8 cellular contexts compared by ENCODE assay signal in genomic region chr22:30005213-30005857, GRCh38.
DNase-seq lines count a peak whose midpoint lies in the region; ATAC-seq, FAIRE-seq and TF ChIP-seq lines count a peak whose summit lies in the region.

No MANE protein-coding gene starts in this region.

- POLR2A ChIA-PET in AG04450 (lab: Yijun Ruan, JAX), result interaction anchor here (0.6 kb wide), 1 partner anchor 107 kb away, joined by 7 read pairs; no protein-coding TSS in a partner anchor
- POLR2A ChIA-PET in activated CD4-positive, alpha-beta memory T cell treated with anti-CD3 and anti-CD28 coated beads for 36 hours (lab: Charles Lee), result no interaction called here

- no peak overlapping the region for H3K27ac ChIP-seq in AG04450 (ENCODE audit: low read depth, low read length)

- no peak overlapping the region for H3K4me3 ChIP-seq in AG04450 (ENCODE audit: low read depth, low read length)

- H3K4me1 Mint-ChIP-seq in activated CD4-positive, alpha-beta memory T cell treated with anti-CD3 and anti-CD28 coated beads for 36 hours (ENCODE audit: low read depth), result peaks cover 7% of the 10 kb centered on the region
- H3K4me1 Mint-ChIP-seq in memory B cell, result no peaks in the 10 kb centered on the region

- H3K9me3 ChIP-seq in AG04450 (ENCODE audit: control insufficient read depth, insufficient read depth, low read length), result no peaks in the 10 kb centered on the region

- peaks cover 10% of the 10 kb centered on the region for H3K36me3 Mint-ChIP-seq in activated CD4-positive, alpha-beta memory T cell treated with anti-CD3 and anti-CD28 coated beads for 36 hours
- peaks cover 8% of the 10 kb centered on the region for H3K36me3 Mint-ChIP-seq in memory B cell

- peak; percentile 65 for ATAC-seq in memory B cell (ENCODE audit: low read depth)
- no peak for ATAC-seq in HG03025 (IDR thresholded peaks at IDR 0.05; ENCODE audit: low FRiP score, unreplicated experiment)

- FAIRE-seq in GM19239 (lab: Jason Lieb, UNC), result peak; percentile 92

- H3K9me3 Mint-ChIP-seq in activated CD4-positive, alpha-beta memory T cell treated with anti-CD3 and anti-CD28 coated beads for 36 hours, result no peaks in the 10 kb centered on the region
- H3K9me3 Mint-ChIP-seq in memory B cell, result no peaks in the 10 kb centered on the region

- intact Hi-C loops in activated CD4-positive, alpha-beta memory T cell treated with anti-CD3 and anti-CD28 coated beads for 36 hours (cut with micrococcal nuclease), result loop anchor here (1.0 to 5.0 kb wide), 4 partner anchors 84 to 239 kb away; partner anchors contain the start of genes ASCC2, UQCR10 and ZMAT5

- no peaks in the 10 kb centered on the region for H3K27me3 Mint-ChIP-seq in activated CD4-positive, alpha-beta memory T cell treated with anti-CD3 and anti-CD28 coated beads for 36 hours
- H3K27me3 Mint-ChIP-seq in memory B cell, result no peaks in the 10 kb centered on the region

- CTCF ChIA-PET in AG04450 (lab: Charles Lee), result interaction anchor here (0.6 to 3.1 kb wide), 54 partner anchors 9 to 370 kb away, joined by 3 to 29 read pairs (median 5); partner anchors contain the start of genes ASCC2 and ZMAT5
- CTCF ChIA-PET in activated CD4-positive, alpha-beta memory T cell treated with anti-CD3 and anti-CD28 coated beads for 36 hours (lab: Charles Lee), result interaction anchor here (0.6 to 3.6 kb wide), 58 partner anchors 9 to 451 kb away, joined by 3 to 39 read pairs (median 4); partner anchors contain the start of genes ASCC2 and MTMR3

- DNase-seq in AG04450 (ENCODE audit: low read depth, low spot score) (no peak), GM19239 (ENCODE audit: insufficient read length, low spot score) (peak; percentile 52), NCI-H526 treated with DMSO at 0.1 percent for 48 hours (lab: John Stamatoyannopoulos, UW) (peak; percentile 15), memory B cell (ENCODE audit: low spot score in 2 of 2) (peak; percentile 60 to 63)
- peak; percentile 78 for DNase-seq in activated CD4-positive, alpha-beta memory T cell treated with anti-CD3 and anti-CD28 coated beads for 36 hours
- DNase-seq in effector CD8-positive, alpha-beta T cell (lab: John Stamatoyannopoulos, UW), result peak; percentile 46
- peak; percentile 38 to 52 for DNase-seq in stimulated activated CD8-positive, alpha-beta memory T cell treated with anti-CD3 and anti-CD28 coated beads, Interleukin-2, amount 100 ng/mL, for 48 hours (ENCODE audit: low read depth in 2 of 2)

- TF ChIP-seq CTCF in AG04450 (IDR thresholded peaks at IDR 0.05; ENCODE audit: low read depth, low read length), result peak; percentile 100

- H3K27me3 ChIP-seq in AG04450 (ENCODE audit: control insufficient read depth, insufficient read depth, low read length), result no peaks in the 10 kb centered on the region

- H3K4me3 Mint-ChIP-seq in activated CD4-positive, alpha-beta memory T cell treated with anti-CD3 and anti-CD28 coated beads for 36 hours, result no peak overlapping the region
- no peak overlapping the region for H3K4me3 Mint-ChIP-seq in memory B cell

- no peak overlapping the region for H3K27ac Mint-ChIP-seq in activated CD4-positive, alpha-beta memory T cell treated with anti-CD3 and anti-CD28 coated beads for 36 hours
- no peak overlapping the region for H3K27ac Mint-ChIP-seq in memory B cell
